In genomic region chr11:19922689-19923035, GRCh38 we compare ENCODE assay signal across 21 cellular contexts.
"Had no signal": no experiment of that assay in that cellular context is flagged by ENCODE, and none has a peak within 500 bp of the region (broad histone marks: within the 10 kb centered on the region; RNA-seq: fewer than 3 reads in every experiment).

No MANE protein-coding gene starts in this region.

- H3K4me3 ChIP-seq: adrenal gland, cardiac muscle cell, dorsolateral prefrontal cortex, lower lobe of right lung had no signal

- H3K9me3 Mint-ChIP-seq: activated T-cell treated with anti-CD3 and anti-CD28 coated beads, Interleukin-2, amount 50 U/mL, for 72 hours; mesothelial cell of epicardium; nephron progenitor cell; T-helper 1 cell treated with Interleukin-12 subunit alpha and Interleukin-12 subunit beta and Interleukin-4 antibody, amounts not matched to agents 30 μg/mL and 1 μg/mL, for 36 hours; type B pancreatic cell had no signal

- ATAC-seq: activated CD4-positive, CD25-positive, alpha-beta regulatory T cell treated with anti-CD3 and anti-CD28 coated beads, Interleukin-2, amount 50 U/mL, for 24 hours; activated T-cell treated with anti-CD3 and anti-CD28 coated beads, Interleukin-2, amount 50 U/mL, for 72 hours; foreskin keratinocyte; left colon; lower lobe of right lung had no signal

- H3K27ac ChIP-seq: adrenal gland, cardiac muscle cell, foreskin keratinocyte, lower lobe of right lung had no signal

- H3K4me1 Mint-ChIP-seq: nephron progenitor cell had no signal

- DNase-seq: activated effector memory CD4-positive, alpha-beta T cell treated with anti-CD3 and anti-CD28 coated beads, Interleukin-2, amount 50 U/mL, for 16 hours; activated naive CD4-positive, alpha-beta T cell treated with anti-CD3 and anti-CD28 coated beads, Interleukin-2, amount 50 U/mL, for 16 hours; activated T-cell treated with anti-CD3 and anti-CD28 coated beads, Interleukin-2, amount 50 U/mL, for 72 hours; adrenal gland; dorsolateral prefrontal cortex; foreskin keratinocyte; hippocampal formation; left colon; lower lobe of right lung; nephron progenitor cell; nucleus accumbens; posterior cingulate gyrus; retina; stimulated activated CD4-positive, alpha-beta T cell treated with anti-CD3 and anti-CD28 coated beads, Interleukin-12 subunit alpha, Interleukin-12 subunit beta, amount 100 ng/mL, for 4 hours; stimulated activated CD4-positive, alpha-beta T cell treated with anti-CD3 and anti-CD28 coated beads, Interleukin-1b, Interleukin-23, amount 100 ng/mL, for 48 hours; stimulated activated naive CD4-positive, alpha-beta T cell treated with Interleukin-2 at 50 U/mL for 16 hours had no signal

- H3K4me1 ChIP-seq: adrenal gland had no signal

- H3K4me3 Mint-ChIP-seq: activated T-cell treated with anti-CD3 and anti-CD28 coated beads, Interleukin-2, amount 50 U/mL, for 72 hours; mesothelial cell of epicardium; nephron progenitor cell; T-helper 1 cell treated with Interleukin-12 subunit alpha and Interleukin-12 subunit beta and Interleukin-4 antibody, amounts not matched to agents 30 μg/mL and 1 μg/mL, for 36 hours; type B pancreatic cell had no signal

- H3K27me3 Mint-ChIP-seq: type B pancreatic cell had no signal

- H3K27me3 ChIP-seq: adrenal gland, cardiac muscle cell, dorsolateral prefrontal cortex had no signal

- H3K9me3 ChIP-seq: adrenal gland, lower lobe of right lung had no signal

- H3K36me3 Mint-ChIP-seq: mesothelial cell of epicardium had no signal

- H3K27ac Mint-ChIP-seq: activated T-cell treated with anti-CD3 and anti-CD28 coated beads, Interleukin-2, amount 50 U/mL, for 72 hours; nephron progenitor cell; T-helper 1 cell treated with Interleukin-12 subunit alpha and Interleukin-12 subunit beta and Interleukin-4 antibody, amounts not matched to agents 30 μg/mL and 1 μg/mL, for 36 hours had no signal

- H3K36me3 ChIP-seq: adrenal gland, cardiac muscle cell, lower lobe of right lung had no signal
